1 cellular context compared by ENCODE assay signal in genomic region chr12:57755194-57755453, GRCh38.
TF ChIP-seq lines count a peak whose summit lies in the region.

No MANE protein-coding gene starts in this region.

TF ChIP-seq in HCT116, 20 proteins besides CTCF, POLR2A, EP300 and RAD21 (continued from another document):
- no peak for TF ChIP-seq REST (IDR thresholded peaks at IDR 0.05; ENCODE audit: low read depth)
- TF ChIP-seq FOSL1 (IDR thresholded peaks at IDR 0.05; ENCODE audit: low read depth): no peak
- no peak for TF ChIP-seq JUND (IDR thresholded peaks at IDR 0.05)
- no peak for TF ChIP-seq TCF7L2 (IDR thresholded peaks at IDR 0.05; ENCODE audit: borderline replicate concordance, extremely low read depth, insufficient read depth, insufficient read length)
- TF ChIP-seq EZH2phosphoT487 (IDR thresholded peaks at IDR 0.05; ENCODE audit: borderline replicate concordance): no peak
- TF ChIP-seq ZFX (IDR thresholded peaks at IDR 0.05): no peak
- no peak for TF ChIP-seq MAX (IDR thresholded peaks at IDR 0.05)
- TF ChIP-seq ZNF274 (IDR thresholded peaks at IDR 0.05; ENCODE audit: low read depth, low read length): no peak
- no peak for TF ChIP-seq ATF3 (IDR thresholded peaks at IDR 0.05)
